Comparison of ENCODE assay signal across 14 cellular contexts in the genomic region with DNA sequence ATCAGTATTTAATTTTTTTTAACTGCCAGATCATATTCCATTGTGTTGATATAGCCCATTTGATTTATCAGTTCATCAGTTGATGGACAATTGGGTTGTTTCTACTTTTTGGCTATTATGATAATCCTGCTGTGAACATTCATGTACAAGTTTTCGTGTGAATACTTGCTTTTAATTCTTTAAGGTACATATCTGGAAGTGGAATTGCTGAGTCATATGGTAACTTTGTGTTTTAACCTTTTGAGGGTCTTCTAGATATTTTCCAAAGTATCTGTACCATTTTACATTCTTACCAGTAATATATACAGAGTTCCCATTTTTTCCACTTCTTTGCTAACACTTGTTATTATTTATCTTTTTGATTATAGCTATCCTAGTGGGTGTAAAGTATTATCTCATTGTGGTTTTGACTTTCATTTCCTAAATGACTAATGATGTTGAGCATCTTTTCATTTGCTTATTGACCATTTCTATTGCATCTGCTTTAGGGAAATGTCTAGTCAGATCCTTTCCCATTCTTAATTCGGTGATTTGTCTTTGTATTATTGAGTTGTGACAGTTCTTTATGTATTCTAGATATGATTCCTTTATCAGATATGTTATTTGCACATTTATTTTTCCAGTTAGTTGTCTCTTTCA.
A peak's percentile ranks its signal among the peaks of the same experiment; 100 is the strongest.
DNase-seq lines count a peak whose midpoint lies in the region; ATAC-seq and TF ChIP-seq lines count a peak whose summit lies in the region.
"Had no signal": no experiment of that assay in that cellular context is flagged by ENCODE, and none has a peak within 500 bp of the region (broad histone marks: within the 10 kb centered on the region; RNA-seq: fewer than 3 reads in every experiment).

No MANE protein-coding gene starts in this region.

- H3K4me1 Mint-ChIP-seq in activated T-helper 2 cell treated with anti-CD3 and anti-CD28 coated beads, Interferon-gamma antibody, Interleukin-2, Interleukin-4, amounts not matched to agents 10 μg/mL and 5 μg/mL and 100 μg/mL, durations not matched to agents 14 hours and 24 hours and 36 hours (ENCODE audit: low read depth) = peaks cover 12% of the 10 kb centered on the region

- H3K27me3 Mint-ChIP-seq in activated T-helper 2 cell treated with anti-CD3 and anti-CD28 coated beads, Interferon-gamma antibody, Interleukin-2, Interleukin-4, amounts not matched to agents 10 μg/mL and 5 μg/mL and 100 μg/mL, durations not matched to agents 14 hours and 24 hours and 36 hours (ENCODE audit: low read depth) = no peaks in the 10 kb centered on the region
- H3K27me3 Mint-ChIP-seq: activated naive CD4-positive, alpha-beta T cell treated with anti-CD3 and anti-CD28 coated beads, Interleukin-2, amount 50 U/mL, for 24 hours had no signal

- no peak for TF ChIP-seq CTCF in fibroblast of villous mesenchyme (IDR thresholded peaks at IDR 0.05; ENCODE audit: insufficient read depth, low read depth, low read length)

- DNase-seq in fibroblast of villous mesenchyme (ENCODE audit: low read depth) (peak; percentile 32), AG08396 (ENCODE audit: low spot score) (no peak), A172 (ENCODE audit: low spot score) (no peak)
- no peak for DNase-seq in activated T-helper 2 cell treated with anti-CD3 and anti-CD28 coated beads, Interferon-gamma antibody, Interleukin-2, Interleukin-4, amounts not matched to agents 10 μg/mL and 5 μg/mL and 100 μg/mL, durations not matched to agents 14 hours and 24 hours and 36 hours (ENCODE audit: low spot score)
- DNase-seq: activated CD4-positive, alpha-beta T cell treated with anti-CD3 and anti-CD28 coated beads, Interleukin-2, amount 50 U/mL, for 4 hours; CD8-positive, alpha-beta T cell; NCI-H187; retina; stimulated activated CD4-positive, alpha-beta T cell treated with anti-CD3 and anti-CD28 coated beads, Interleukin-4, amount 100 ng/mL, for 24 hours; SW 1271 had no signal

- no peaks in the 10 kb centered on the region for H3K9me3 Mint-ChIP-seq in activated T-helper 2 cell treated with anti-CD3 and anti-CD28 coated beads, Interferon-gamma antibody, Interleukin-2, Interleukin-4, amounts not matched to agents 10 μg/mL and 5 μg/mL and 100 μg/mL, durations not matched to agents 14 hours and 24 hours and 36 hours
- H3K9me3 Mint-ChIP-seq: activated naive CD4-positive, alpha-beta T cell treated with anti-CD3 and anti-CD28 coated beads, Interleukin-2, amount 50 U/mL, for 24 hours had no signal

- H3K36me3 Mint-ChIP-seq in activated T-helper 2 cell treated with anti-CD3 and anti-CD28 coated beads, Interferon-gamma antibody, Interleukin-2, Interleukin-4, amounts not matched to agents 10 μg/mL and 5 μg/mL and 100 μg/mL, durations not matched to agents 14 hours and 24 hours and 36 hours (ENCODE audit: low read depth) = peaks cover 15% of the 10 kb centered on the region

- H3K27ac Mint-ChIP-seq in activated T-helper 2 cell treated with anti-CD3 and anti-CD28 coated beads, Interferon-gamma antibody, Interleukin-2, Interleukin-4, amounts not matched to agents 10 μg/mL and 5 μg/mL and 100 μg/mL, durations not matched to agents 14 hours and 24 hours and 36 hours = no peak overlapping the region
- H3K27ac Mint-ChIP-seq: activated naive CD4-positive, alpha-beta T cell treated with anti-CD3 and anti-CD28 coated beads, Interleukin-2, amount 50 U/mL, for 24 hours; CD8-positive, alpha-beta T cell had no signal

- intact Hi-C loops in activated T-helper 2 cell treated with anti-CD3 and anti-CD28 coated beads, Interferon-gamma antibody, Interleukin-2, Interleukin-4, amounts not matched to agents 10 μg/mL and 5 μg/mL and 100 μg/mL, durations not matched to agents 14 hours and 24 hours and 36 hours (cut with micrococcal nuclease) = no loop called here

- no peak overlapping the region for H3K4me3 ChIP-seq in fibroblast of villous mesenchyme (ENCODE audit: low read depth, low read length)

- no peak overlapping the region for H3K4me3 Mint-ChIP-seq in activated T-helper 2 cell treated with anti-CD3 and anti-CD28 coated beads, Interferon-gamma antibody, Interleukin-2, Interleukin-4, amounts not matched to agents 10 μg/mL and 5 μg/mL and 100 μg/mL, durations not matched to agents 14 hours and 24 hours and 36 hours (ENCODE audit: low read depth)
- H3K4me3 Mint-ChIP-seq: activated naive CD4-positive, alpha-beta T cell treated with anti-CD3 and anti-CD28 coated beads, Interleukin-2, amount 50 U/mL, for 24 hours; CD8-positive, alpha-beta T cell had no signal

- ATAC-seq in GM18861 (IDR thresholded peaks at IDR 0.05; ENCODE audit: unreplicated experiment) (peak; percentile 80), GM21576 (IDR thresholded peaks at IDR 0.05; ENCODE audit: unreplicated experiment) (peak; percentile 60), HG03378 (IDR thresholded peaks at IDR 0.05; ENCODE audit: unreplicated experiment) (peak; percentile 98)
- ATAC-seq: CD8-positive, alpha-beta T cell had no signal
